Comparison of ENCODE assay signal across 14 cellular contexts in genomic region chr1:204460346-204460745, GRCh38. TPM values are rescaled to one million over a fixed set of nuclear protein-coding genes. Genes with fewer than 3 reads are reported as not detected.
DNase-seq lines count a peak whose midpoint lies in the region; ATAC-seq and TF ChIP-seq lines count a peak whose summit lies in the region.
"Had no signal": no experiment of that assay in that cellular context is flagged by ENCODE, and none has a peak within 500 bp of the region (broad histone marks: within the 10 kb centered on the region; RNA-seq: fewer than 3 reads in every experiment).

No MANE protein-coding gene starts in this region.

- H3K27me3 ChIP-seq in thyroid gland, result no peaks in the 10 kb centered on the region
- H3K27me3 ChIP-seq in H7 (ENCODE audit: control insufficient read depth, insufficient read depth, low read length), result no peaks in the 10 kb centered on the region
- H3K27me3 ChIP-seq: ascending aorta had no signal

- WGBS in thyroid gland, 2 donors, result 95 to 96% methylated on average over 8 of the region's 8 CpGs

- peaks cover 49% of the 10 kb centered on the region for H3K4me1 Mint-ChIP-seq in activated naive CD4-positive, alpha-beta T cell treated with anti-CD3 and anti-CD28 coated beads for 36 hours (ENCODE audit: low read depth)
- H3K4me1 Mint-ChIP-seq in activated T-helper 17 cell treated with anti-CD3 and anti-CD28 coated beads, Interleukin-2, amount 50 U/mL, for 72 hours, result peaks cover 45% of the 10 kb centered on the region
- H3K4me1 Mint-ChIP-seq in naive B cell, result peaks cover 85 to 98% (median 98%) of the 10 kb centered on the region in 3 donors

- CTCF ChIA-PET in activated naive CD4-positive, alpha-beta T cell treated with anti-CD3 and anti-CD28 coated beads for 36 hours (lab: Charles Lee), result interaction anchor here (0.6 to 8.8 kb wide), 2 partner anchors 13 to 1002 kb away, joined by 3 to 52 read pairs; no protein-coding TSS in a partner anchor

- peak overlapping the region; percentile 47 to 63 for H3K27ac Mint-ChIP-seq in activated naive CD4-positive, alpha-beta T cell treated with anti-CD3 and anti-CD28 coated beads, Interleukin-2, amount 50 U/mL, for 72 hours
- no peak overlapping the region for H3K27ac Mint-ChIP-seq in activated naive CD4-positive, alpha-beta T cell treated with anti-CD3 and anti-CD28 coated beads for 36 hours
- no peak overlapping the region for H3K27ac Mint-ChIP-seq in activated T-helper 17 cell treated with anti-CD3 and anti-CD28 coated beads, Interleukin-2, amount 50 U/mL, for 72 hours
- H3K27ac Mint-ChIP-seq in naive B cell, result peak overlapping the region; percentile 92 to 97 (median 97)

- H3K27ac ChIP-seq in thyroid gland, result peak overlapping the region in 2 of 3 donors; percentile 28 to 48

- H3K27me3 Mint-ChIP-seq in activated naive CD4-positive, alpha-beta T cell treated with anti-CD3 and anti-CD28 coated beads for 36 hours (ENCODE audit: low read depth), result no peaks in the 10 kb centered on the region
- H3K27me3 Mint-ChIP-seq in activated T-helper 17 cell treated with anti-CD3 and anti-CD28 coated beads, Interleukin-2, amount 50 U/mL, for 72 hours, result no peaks in the 10 kb centered on the region
- H3K27me3 Mint-ChIP-seq in naive B cell, result no peaks in the 10 kb centered on the region

- no peak for TF ChIP-seq POLR2A in thyroid gland (IDR thresholded peaks at IDR 0.05)

- TF ChIP-seq CTCF in thyroid gland (IDR thresholded peaks at IDR 0.05), result no peak

- peaks cover 9 to 38% of the 10 kb centered on the region in 2 donors for H3K4me1 ChIP-seq in thyroid gland

- no peak for ATAC-seq in activated naive CD4-positive, alpha-beta T cell treated with anti-CD3 and anti-CD28 coated beads, Interleukin-2, amount 50 U/mL, for 72 hours
- ATAC-seq in activated T-helper 17 cell treated with anti-CD3 and anti-CD28 coated beads, Interleukin-2, amount 50 U/mL, for 72 hours (replicated peaks), result no peak
- ATAC-seq in naive B cell (ENCODE audit: low read depth in 2 of 2), result no peak
- no peak for ATAC-seq in GM21390 (IDR thresholded peaks at IDR 0.05; ENCODE audit: unreplicated experiment)
- no peak for ATAC-seq in GM19452 (IDR thresholded peaks at IDR 0.05; ENCODE audit: unreplicated experiment)
- ATAC-seq: HCT116 had no signal

- no peaks in the 10 kb centered on the region for H3K9me3 Mint-ChIP-seq in activated naive CD4-positive, alpha-beta T cell treated with anti-CD3 and anti-CD28 coated beads, Interleukin-2, amount 50 U/mL, for 72 hours
- no peaks in the 10 kb centered on the region for H3K9me3 Mint-ChIP-seq in activated naive CD4-positive, alpha-beta T cell treated with anti-CD3 and anti-CD28 coated beads for 36 hours
- no peaks in the 10 kb centered on the region for H3K9me3 Mint-ChIP-seq in activated T-helper 17 cell treated with anti-CD3 and anti-CD28 coated beads, Interleukin-2, amount 50 U/mL, for 72 hours
- H3K9me3 Mint-ChIP-seq in naive B cell, result no peaks in the 10 kb centered on the region

- intact Hi-C loops in activated naive CD4-positive, alpha-beta T cell treated with anti-CD3 and anti-CD28 coated beads for 36 hours (cut with micrococcal nuclease), result no loop called here
- intact Hi-C loops in thyroid gland (cut with DNase I), result loop anchor here (5.0 kb wide), 1 partner anchor 37 kb away; no protein-coding TSS in a partner anchor

- peaks cover 15 to 16% of the 10 kb centered on the region in 2 donors for H3K36me3 ChIP-seq in thyroid gland
- H3K36me3 ChIP-seq in H7 (replicated peaks; ENCODE audit: control insufficient read depth, insufficient read depth, low read length), result peaks cover 6% of the 10 kb centered on the region

- H3K4me3 ChIP-seq in thyroid gland (replicated peaks in 1 of 3), result no peak overlapping the region
- H3K4me3 ChIP-seq in H7 (ENCODE audit: insufficient read depth, low read depth, low read length), result no peak overlapping the region
- H3K4me3 ChIP-seq: ascending aorta had no signal

- DNase-seq in activated naive CD4-positive, alpha-beta T cell treated with anti-CD3 and anti-CD28 coated beads, Interleukin-2, amount 50 U/mL, for 72 hours (ENCODE audit: low spot score in 2 of 2), result no peak
- DNase-seq in activated naive CD4-positive, alpha-beta T cell treated with anti-CD3 and anti-CD28 coated beads for 36 hours, result no peak
- DNase-seq in naive B cell (no peak), thyroid gland (no peak), H7 (no peak)
- DNase-seq: KG1, NCI-H1048, NCI-H69, OCI-M1 had no signal

- H3K9me3 ChIP-seq in thyroid gland, result no peaks in the 10 kb centered on the region
- H3K9me3 ChIP-seq: ascending aorta had no signal

- H3K4me3 Mint-ChIP-seq in activated naive CD4-positive, alpha-beta T cell treated with anti-CD3 and anti-CD28 coated beads for 36 hours, result no peak overlapping the region
- peak overlapping the region; percentile 60 for H3K4me3 Mint-ChIP-seq in activated T-helper 17 cell treated with anti-CD3 and anti-CD28 coated beads, Interleukin-2, amount 50 U/mL, for 72 hours
- H3K4me3 Mint-ChIP-seq in naive B cell, result peak overlapping the region; percentile 8 to 91 (median 82)

- peaks cover 7 to 34% of the 10 kb centered on the region in 2 donors for H3K36me3 Mint-ChIP-seq in activated naive CD4-positive, alpha-beta T cell treated with anti-CD3 and anti-CD28 coated beads, Interleukin-2, amount 50 U/mL, for 72 hours
- peaks cover 38% of the 10 kb centered on the region for H3K36me3 Mint-ChIP-seq in activated naive CD4-positive, alpha-beta T cell treated with anti-CD3 and anti-CD28 coated beads for 36 hours (ENCODE audit: low read depth)
- H3K36me3 Mint-ChIP-seq in activated T-helper 17 cell treated with anti-CD3 and anti-CD28 coated beads, Interleukin-2, amount 50 U/mL, for 72 hours (ENCODE audit: low read depth), result peaks cover 74% of the 10 kb centered on the region
- peaks cover 22 to 45% of the 10 kb centered on the region in 2 donors for H3K36me3 Mint-ChIP-seq in naive B cell

RNA-seq across cellular contexts. Expression of gene PIK3C2B, which starts 34.3 kb away (rescaled TPM):
- total RNA-seq in activated naive CD4-positive, alpha-beta T cell treated with anti-CD3 and anti-CD28 coated beads, Interleukin-2, amount 50 U/mL, for 72 hours, result 10 to 100 TPM; 26.3 to 65.6 TPM
- 10 to 100 TPM; 61.0 to 65.4 TPM for total RNA-seq in activated naive CD4-positive, alpha-beta T cell treated with anti-CD3 and anti-CD28 coated beads for 36 hours
- 10 to 100 TPM; 31.0 to 67.6 TPM for total RNA-seq in activated T-helper 17 cell treated with anti-CD3 and anti-CD28 coated beads, Interleukin-2, amount 50 U/mL, for 72 hours
- polyA plus RNA-seq in naive B cell (ENCODE audit: low read depth in 6 of 6), result 10 to 100 TPM in 3 of 6 donors, 1 to 10 TPM in 2, not detected in 1; 8.5 to 16.9 (median 10.6) TPM
- 10 to 100 TPM; 19.9 to 36.9 (median 27.2) TPM for total RNA-seq in thyroid gland
- 14.7 and 18.1 TPM in 2 replicates for total RNA-seq in H7 (2014; rRNA removed; shearing (Covaris generic))

RNA-seq across cellular contexts. Expression of gene PPP1R15B, which starts 48.7 kb away (rescaled TPM):
- total RNA-seq in activated naive CD4-positive, alpha-beta T cell treated with anti-CD3 and anti-CD28 coated beads, Interleukin-2, amount 50 U/mL, for 72 hours, result 100 to 1,000 TPM in 1 of 2 donors, 10 to 100 TPM in 1; 54.6 to 138 TPM
- 10 to 100 TPM; 63.7 to 65.6 TPM for total RNA-seq in activated naive CD4-positive, alpha-beta T cell treated with anti-CD3 and anti-CD28 coated beads for 36 hours
- 10 to 100 TPM; 63.9 to 71.6 TPM for total RNA-seq in activated T-helper 17 cell treated with anti-CD3 and anti-CD28 coated beads, Interleukin-2, amount 50 U/mL, for 72 hours
- polyA plus RNA-seq in naive B cell (ENCODE audit: low read depth in 6 of 6), result 10 to 100 TPM; 18.5 to 39.0 (median 33.0) TPM
- 10 to 100 TPM; 63.0 to 89.8 (median 66.2) TPM for total RNA-seq in thyroid gland
- 37.1 and 40.6 TPM in 2 replicates for total RNA-seq in H7 (2014; rRNA removed; shearing (Covaris generic))

RNA-seq across cellular contexts. Expression of gene MDM4, which starts 55.9 kb away (rescaled TPM):
- 10 to 100 TPM; 87.2 to 97.9 TPM for total RNA-seq in activated naive CD4-positive, alpha-beta T cell treated with anti-CD3 and anti-CD28 coated beads, Interleukin-2, amount 50 U/mL, for 72 hours
- 100 to 1,000 TPM; 109 TPM for total RNA-seq in activated naive CD4-positive, alpha-beta T cell treated with anti-CD3 and anti-CD28 coated beads for 36 hours
- total RNA-seq in activated T-helper 17 cell treated with anti-CD3 and anti-CD28 coated beads, Interleukin-2, amount 50 U/mL, for 72 hours, result 100 to 1,000 TPM in 1 of 2 donors, 10 to 100 TPM in 1; 71.3 to 130 TPM
- 10 to 100 TPM; 12.6 to 50.8 (median 28.2) TPM for polyA plus RNA-seq in naive B cell (ENCODE audit: low read depth in 6 of 6)
- total RNA-seq in thyroid gland, result 100 to 1,000 TPM in 2 of 4 donors, 10 to 100 TPM in 2; 72.3 to 177 (median 102) TPM
- 15.9 and 17.6 TPM in 2 replicates for total RNA-seq in H7 (2014; rRNA removed; shearing (Covaris generic))

Comparison
In these comparisons a context has a peak if more than half of its experiments do, and no peak if none do; other contexts are left out.
1. H3K27ac Mint-ChIP-seq: peak in activated naive CD4-positive, alpha-beta T cell treated with anti-CD3 and anti-CD28 coated beads, Interleukin-2, amount 50 U/mL, for 72 hours (2 of 2) and naive B cell (6 of 6); none in activated naive CD4-positive, alpha-beta T cell treated with anti-CD3 and anti-CD28 coated beads for 36 hours (single experiment) and activated T-helper 17 cell treated with anti-CD3 and anti-CD28 coated beads, Interleukin-2, amount 50 U/mL, for 72 hours (single experiment).